ENCODE assay signal across 10 cellular contexts in genomic region chr7:5897371-5897919, GRCh38. TPM values are rescaled to one million over a fixed set of nuclear protein-coding genes. Genes with fewer than 3 reads are reported as not detected.
A peak's percentile ranks its signal among the peaks of the same experiment; 100 is the strongest.
DNase-seq lines count a peak whose midpoint lies in the region; ATAC-seq, FAIRE-seq and TF ChIP-seq lines count a peak whose summit lies in the region.
"Not testable (repeated sequence)": the region's sequence is repeated elsewhere in the genome, so short reads cannot be mapped to it uniquely, and the experiment has no call there.
"Had no signal": no experiment of that assay in that cellular context is flagged by ENCODE, and none has a peak within 500 bp of the region (broad histone marks: within the 10 kb centered on the region; RNA-seq: fewer than 3 reads in every experiment).

No MANE protein-coding gene starts in this region.

- not testable (repeated sequence) for H3K18ac ChIP-seq in H9 (ENCODE audit: insufficient read length, low read depth, low read length)

- H3T11ph ChIP-seq in H9 (ENCODE audit: low read length), result not testable (repeated sequence)

- H3K27me3 ChIP-seq in H9 (ENCODE audit: insufficient read depth, low read length); OCI-LY1 (ENCODE audit: insufficient read depth, low read length); K562 (ENCODE audit: control insufficient read depth in 2 of 2, insufficient read depth in 2 of 2, low read length in 2 of 2); neural progenitor cell: not testable (repeated sequence)

- not testable (repeated sequence) for H2BK5ac ChIP-seq in H9 (ENCODE audit: insufficient read length, low read length)

- not testable (repeated sequence) for H2BK12ac ChIP-seq in H9 (ENCODE audit: insufficient read length, low read depth, low read length)

- not testable (repeated sequence) for H2BK15ac ChIP-seq in H9 (ENCODE audit: low read depth, low read length)

- H2AFZ ChIP-seq in H9 (ENCODE audit: low read length); OCI-LY1 (ENCODE audit: low read length); K562 (ENCODE audit: low read depth, low read length); neural progenitor cell (replicated peaks): not testable (repeated sequence)

- not testable (repeated sequence) for H4K91ac ChIP-seq in H9 (ENCODE audit: insufficient read length, low read depth, low read length)

- not testable (repeated sequence) for H3K27me3 Mint-ChIP-seq in H9 (ENCODE audit: low read depth); activated CD4-positive, alpha-beta memory T cell treated with anti-CD3 and anti-CD28 coated beads for 36 hours; immature natural killer cell (ENCODE audit: low read depth in 3 of 3); neural progenitor cell (ENCODE audit: insufficient read depth, low read depth)

- H3F3A ChIP-seq in OCI-LY1 (ENCODE audit: insufficient read depth, low read length); neural progenitor cell (ENCODE audit: low read depth): not testable (repeated sequence)

- CTCF ChIA-PET in activated CD4-positive, alpha-beta memory T cell treated with anti-CD3 and anti-CD28 coated beads for 36 hours (lab: Charles Lee); K562 (lab: Yijun Ruan, JAX; ENCODE audit: low intra/inter-chr PET ratio): not testable (repeated sequence)

- ATAC-seq in K562, result peak; percentile 74

- H4K20me1 ChIP-seq in H9 (ENCODE audit: control insufficient read depth, insufficient read depth, insufficient read length); OCI-LY1 (ENCODE audit: insufficient read depth, low read length); K562 (replicated peaks; ENCODE audit: control insufficient read depth, insufficient read depth, low read length); neural progenitor cell (ENCODE audit: low read depth): not testable (repeated sequence)

- TF ChIP-seq EP300 in K562 (IDR thresholded peaks at IDR 0.05; ENCODE audit: low read length), result not testable (repeated sequence)

- not testable (repeated sequence) for H3K4ac ChIP-seq in H9 (ENCODE audit: low read depth, low read length)

- not testable (repeated sequence) for H3K9me3 ChIP-seq in H9 (ENCODE audit: control insufficient read depth, low read depth, low read length); OCI-LY1 (ENCODE audit: low read length); K562 (replicated peaks; ENCODE audit: control insufficient read depth, insufficient read depth, low read depth, low read length); neural progenitor cell (ENCODE audit: low read depth)

- H3K56ac ChIP-seq in H9 (ENCODE audit: insufficient read length, low read depth, low read length), result not testable (repeated sequence)

- H2AK5ac ChIP-seq in H9 (ENCODE audit: insufficient read length, low read length), result not testable (repeated sequence)

- TF ChIP-seq POLR2A in K562 (conservative IDR thresholded peaks at IDR 0.05), result not testable (repeated sequence)

- not testable (repeated sequence) for H3K36me3 Mint-ChIP-seq in H9 (ENCODE audit: insufficient read depth in 1 of 3, low read depth in 3 of 3); activated CD4-positive, alpha-beta memory T cell treated with anti-CD3 and anti-CD28 coated beads for 36 hours; immature natural killer cell; neural progenitor cell

- intact Hi-C loops in activated CD4-positive, alpha-beta memory T cell treated with anti-CD3 and anti-CD28 coated beads for 36 hours (cut with micrococcal nuclease); K562 (cut with micrococcal nuclease): not testable (repeated sequence)

- peak overlapping the region; percentile 28 to 69 (median 63); a peak in 3 of 7 replicates for H3K27ac Mint-ChIP-seq in H9
- peak overlapping the region; percentile 47 for H3K27ac Mint-ChIP-seq in activated CD4-positive, alpha-beta memory T cell treated with anti-CD3 and anti-CD28 coated beads for 36 hours
- H3K27ac Mint-ChIP-seq in immature natural killer cell, result peak overlapping the region in 5 of 6 donors; percentile 43 to 84 (median 75)
- peak overlapping the region; percentile 74 for H3K27ac Mint-ChIP-seq in neural progenitor cell

- H3K23ac ChIP-seq in H9 (ENCODE audit: insufficient read length, low read depth, low read length), result not testable (repeated sequence)

- not testable (repeated sequence) for H3K27ac ChIP-seq in H9 (ENCODE audit: insufficient read length, low read depth, low read length); OCI-LY1 (ENCODE audit: low read depth, low read length, poor library complexity, severe bottlenecking); K562 (ENCODE audit: extremely low read depth, low read depth, low read length); neural progenitor cell

- not testable (repeated sequence) for H3K4me2 ChIP-seq in H9 (ENCODE audit: insufficient read depth, insufficient read length, low read length); K562 (ENCODE audit: insufficient read depth, low read length); neural progenitor cell
- H3K4me2 ChIP-seq in OCI-LY1 (ENCODE audit: low read length), result peak overlapping the region; percentile 39; the same call in 1 of the 2 replicates

- H3K4me1 ChIP-seq in H9 (ENCODE audit: insufficient read depth, low read length); OCI-LY1 (ENCODE audit: insufficient read depth, low read length, severe bottlenecking); K562 (replicated peaks in 1 of 2; ENCODE audit: control insufficient read depth in 2 of 2, insufficient read depth in 2 of 2, low read length in 2 of 2); neural progenitor cell: not testable (repeated sequence)

- not testable (repeated sequence) for TF ChIP-seq CTCF in H9 (conservative IDR thresholded peaks at IDR 0.05); OCI-LY1 (IDR thresholded peaks at IDR 0.05; ENCODE audit: low read length); K562 (IDR thresholded peaks at IDR 0.05 in 2 of 3, conservative IDR thresholded peaks at IDR 0.05 in 1 of 3; ENCODE audit: insufficient read depth in 2 of 3, low read depth in 1 of 3, low read length in 3 of 3); neural progenitor cell (IDR thresholded peaks at IDR 0.05)

- in situ Hi-C loops in K562 (cut with MboI), result not testable (repeated sequence)

- H3K9me2 ChIP-seq in OCI-LY1 (ENCODE audit: low read depth, low read length), result not testable (repeated sequence)

- H3K79me1 ChIP-seq in H9 (ENCODE audit: insufficient read depth, low read depth, low read length, poor library complexity, severe bottlenecking), result not testable (repeated sequence)

- not testable (repeated sequence) for H3K14ac ChIP-seq in H9 (ENCODE audit: insufficient read depth, low read length)

- not testable (repeated sequence) for H4K8ac ChIP-seq in H9 (replicated peaks; ENCODE audit: insufficient read length, low read depth, low read length)

- not testable (repeated sequence) for H3K9me3 Mint-ChIP-seq in H9; activated CD4-positive, alpha-beta memory T cell treated with anti-CD3 and anti-CD28 coated beads for 36 hours; immature natural killer cell; neural progenitor cell

- H3K23me2 ChIP-seq in H9 (ENCODE audit: insufficient read length, low read depth, low read length, poor library complexity, severe bottlenecking), result not testable (repeated sequence)

- not testable (repeated sequence) for TF ChIP-seq RAD21 in K562 (CRISPR knock-in tag; conservative IDR thresholded peaks at IDR 0.05 in 1 of 2, IDR thresholded peaks at IDR 0.05 in 1 of 2)

- peak overlapping the region; percentile 64 for H3K4me3 ChIP-seq in OCI-LY1 (ENCODE audit: low read depth, low read length, poor library complexity, severe bottlenecking)
- H3K4me3 ChIP-seq in K562, neural progenitor cell: not testable (repeated sequence)

- peak; percentile 63 for DNase-seq in H9
- DNase-seq in NCI-H2029 treated with DMSO at 0.1 percent for 48 hours (lab: John Stamatoyannopoulos, UW), result peak; percentile 55
- DNase-seq in activated CD4-positive, alpha-beta memory T cell treated with anti-CD3 and anti-CD28 coated beads for 36 hours; immature natural killer cell: not testable (repeated sequence)
- peak in 1 of 4 experiments; percentile 17 for DNase-seq in K562 (ENCODE audit: extremely low read depth in 1 of 4, low spot score in 3 of 4)
- DNase-seq in neural progenitor cell (ENCODE audit: low spot score), result peak; percentile 35

- not testable (repeated sequence) for H3K36me3 ChIP-seq in OCI-LY1 (ENCODE audit: insufficient read depth, low read length); K562 (ENCODE audit: control insufficient read depth, insufficient read depth, low read length); neural progenitor cell

- not testable (repeated sequence) for BruUV-seq in K562 (replicated peaks; lab: Mats Ljungman, UMichigan)

- H3K4me3 Mint-ChIP-seq in H9, result peak overlapping the region; percentile 45 to 72
- peak overlapping the region; percentile 40 for H3K4me3 Mint-ChIP-seq in activated CD4-positive, alpha-beta memory T cell treated with anti-CD3 and anti-CD28 coated beads for 36 hours
- peak overlapping the region; percentile 60 to 79 (median 73) for H3K4me3 Mint-ChIP-seq in immature natural killer cell
- H3K4me3 Mint-ChIP-seq in neural progenitor cell, result peak overlapping the region; percentile 83

- not testable (repeated sequence) for H3K9ac ChIP-seq in H9 (ENCODE audit: extremely low read depth, insufficient read length, low read length); OCI-LY1 (ENCODE audit: low read length); K562 (ENCODE audit: insufficient read depth in 1 of 2, low read depth in 2 of 2, low read length in 2 of 2); neural progenitor cell

- POLR2A ChIA-PET in activated CD4-positive, alpha-beta memory T cell treated with anti-CD3 and anti-CD28 coated beads for 36 hours (lab: Charles Lee); K562 (lab: Yijun Ruan, JAX): not testable (repeated sequence)

- not testable (repeated sequence) for FAIRE-seq in K562 (lab: Jason Lieb, UNC)

- H2BK20ac ChIP-seq in H9 (ENCODE audit: low read depth, low read length, poor library complexity, severe bottlenecking), result not testable (repeated sequence)

- WGBS in H9 (ENCODE audit: extremely low coverage, insufficient read length, low lambda C conversion rate), result no CpG with 5 or more reads among the region's 13 CpGs
- 35% methylated on average over 2 of the region's 13 CpGs for WGBS in K562 (ENCODE audit: insufficient coverage, low coverage, missing lambda C conversion rate)

- not testable (repeated sequence) for H3K79me2 ChIP-seq in H9 (ENCODE audit: insufficient read depth, low read length); OCI-LY1 (ENCODE audit: insufficient read depth, low read length); K562 (ENCODE audit: control insufficient read depth, insufficient read depth, low read length); neural progenitor cell (ENCODE audit: low read depth)

- not testable (repeated sequence) for H4K5ac ChIP-seq in H9 (ENCODE audit: insufficient read length, low read depth, low read length)

- not testable (repeated sequence) for H2BK120ac ChIP-seq in H9 (ENCODE audit: low read depth, low read length, poor library complexity, severe bottlenecking)

- not testable (repeated sequence) for H3K9me1 ChIP-seq in K562 (ENCODE audit: control insufficient read depth, insufficient read depth, low read length)

- H3K4me1 Mint-ChIP-seq in H9, neural progenitor cell: not testable (repeated sequence)
- peaks cover 10% of the 10 kb centered on the region for H3K4me1 Mint-ChIP-seq in activated CD4-positive, alpha-beta memory T cell treated with anti-CD3 and anti-CD28 coated beads for 36 hours (ENCODE audit: low read depth)
- peaks cover 0 to 14% of the 10 kb centered on the region in 2 donors for H3K4me1 Mint-ChIP-seq in immature natural killer cell

RNA-seq across cellular contexts. Expression of gene CCZ1, which starts 1.1 kb away (rescaled TPM):
- total RNA-seq in H9 (2021) (139 and 146 TPM in 2 replicates), K562 (2014; rRNA removed) (48.7 and 55.6 TPM in 2 replicates), K562 (2014; rRNA removed; fragmentation: Illumina TruSeq; extraction: Trizol) (86.0 and 99.2 TPM in 2 replicates), K562 (2015; rRNA removed; fragmentation: Illumina TruSeq; extraction: Trizol) (59.1 and 64.1 TPM in 2 replicates), K562 (2021) (74.5 and 80.7 TPM in 2 replicates), neural progenitor cell (ENCODE audit: low replicate concordance) (85.5 and 136 TPM in 2 replicates)
- 100 to 1,000 TPM in 1 of 2 experiments, 10 to 100 TPM in 1; 96.2 to 110 TPM for total RNA-seq in activated CD4-positive, alpha-beta memory T cell treated with anti-CD3 and anti-CD28 coated beads for 36 hours
- 50.4 and 74.2 TPM in 2 replicates for total RNA-seq in K562 (2011; cell fraction: chromatin; rRNA removed; ENCODE audit: low replicate concordance)
- total RNA-seq in K562 (2011; cell fraction: nucleolus; rRNA removed), result 23.8 and 24.7 TPM in 2 replicates
- 44.1 and 62.4 TPM in 2 replicates for total RNA-seq in K562 (2011; cell fraction: nucleoplasm; rRNA removed)
- polyA plus RNA-seq in K562 (2011; rRNA removed) (80.3 and 94.6 TPM in 2 replicates), K562 (2014; fragmentation: Illumina TruSeq; extraction: Trizol) (59.1 and 78.1 TPM in 2 replicates), K562 (2014; fragmentation: Nextera tagmentation; extraction: Ambion mirVana) (10 to 100 TPM; 34.5 to 37.6 TPM), K562 (2014; rRNA removed) (79.8 and 84.3 TPM in 2 replicates), immature natural killer cell (10 to 100 TPM; 46.6 to 83.7 (median 59.5) TPM)
- 19.3 and 32.9 TPM in 2 replicates for polyA plus RNA-seq in K562 (2011; cell fraction: cytosol; rRNA removed)
- 19.3 and 30.0 TPM in 2 replicates for polyA plus RNA-seq in K562 (2011; cell fraction: nucleus; rRNA removed)
- 69.7 and 86.3 TPM in 2 replicates for polyA plus RNA-seq in K562 (2012)
- 44.3 and 48.9 TPM in 2 replicates for polyA minus RNA-seq in K562 (2011; rRNA and poly(A)+ RNA removed)
- polyA minus RNA-seq in K562 (2011; cell fraction: cytosol; rRNA and poly(A)+ RNA removed), result 15.7 and 20.0 TPM in 2 replicates
- 8.9 and 15.4 TPM in 2 replicates for polyA minus RNA-seq in K562 (2011; cell fraction: nucleus; rRNA and poly(A)+ RNA removed)

RNA-seq across cellular contexts. Expression of gene OCM, which starts 16.8 kb away (rescaled TPM):
- total RNA-seq in H9 (2021) (not detected in 2 replicates), K562 (2014; rRNA removed) (not detected in 2 replicates), K562 (2014; rRNA removed; fragmentation: Illumina TruSeq; extraction: Trizol) (not detected in 2 replicates), K562 (2015; rRNA removed; fragmentation: Illumina TruSeq; extraction: Trizol) (not detected in 2 replicates), K562 (2021) (not detected in 2 replicates), neural progenitor cell (ENCODE audit: low replicate concordance) (not detected in 2 replicates)
- not detected for total RNA-seq in activated CD4-positive, alpha-beta memory T cell treated with anti-CD3 and anti-CD28 coated beads for 36 hours
- not detected in 2 replicates for total RNA-seq in K562 (2011; cell fraction: chromatin; rRNA removed; ENCODE audit: low replicate concordance)
- total RNA-seq in K562 (2011; cell fraction: nucleolus; rRNA removed), result not detected in 2 replicates
- total RNA-seq in K562 (2011; cell fraction: nucleoplasm; rRNA removed), result not detected in 2 replicates
- polyA plus RNA-seq in K562 (2011; rRNA removed) (not detected in 2 replicates), K562 (2014; fragmentation: Illumina TruSeq; extraction: Trizol) (not detected in 2 replicates), K562 (2014; fragmentation: Nextera tagmentation; extraction: Ambion mirVana) (not detected), K562 (2014; rRNA removed) (not detected in 2 replicates), immature natural killer cell (under 1 TPM in 1 of 3 donors, not detected in 2; 0.92 TPM)
- polyA plus RNA-seq in K562 (2011; cell fraction: cytosol; rRNA removed), result not detected in 2 replicates
- polyA plus RNA-seq in K562 (2011; cell fraction: nucleus; rRNA removed), result not detected in 2 replicates
- not detected in 2 replicates for polyA plus RNA-seq in K562 (2012)
- polyA minus RNA-seq in K562 (2011; rRNA and poly(A)+ RNA removed), result not detected in 2 replicates
- polyA minus RNA-seq in K562 (2011; cell fraction: cytosol; rRNA and poly(A)+ RNA removed), result not detected in 2 replicates
- polyA minus RNA-seq in K562 (2011; cell fraction: nucleus; rRNA and poly(A)+ RNA removed), result not detected in 2 replicates
- total RNA-seq: adrenal gland, lower leg skin, tibial nerve had no signal
